Comparison of ENCODE assay signal across 1 cellular context in the genomic region with DNA sequence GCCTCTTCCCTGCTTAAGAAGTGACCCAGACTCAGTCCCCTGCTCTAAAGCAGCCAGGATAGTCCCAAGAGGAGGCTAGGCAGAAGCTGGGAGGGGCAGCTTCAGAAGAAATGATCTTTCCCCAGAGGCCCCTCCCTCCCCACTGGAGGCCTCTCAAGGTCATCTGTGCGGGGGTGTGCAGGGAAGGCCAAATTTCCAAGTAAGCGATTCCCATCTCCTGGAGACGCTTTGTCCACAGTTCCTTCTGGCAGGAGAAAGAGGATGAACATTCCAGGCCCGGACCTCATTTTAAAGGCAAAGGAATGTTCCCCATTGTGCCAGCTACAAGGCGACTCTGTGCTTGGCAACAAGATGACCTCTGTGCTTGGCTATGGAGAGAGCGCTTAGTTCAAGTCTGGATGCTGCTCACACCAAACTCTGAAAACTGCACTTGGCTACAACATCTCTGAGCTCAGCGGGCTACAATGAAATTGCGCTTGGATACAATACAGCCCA.
TF ChIP-seq lines count a peak whose summit lies in the region.

No MANE protein-coding gene starts in this region.

TF ChIP-seq in WTC11, 78 proteins besides CTCF, POLR2A, EP300 and RAD21 (continued from another document):
- TF ChIP-seq ZNF121 (CRISPR knock-in tag; IDR thresholded peaks at IDR 0.05) (no peak), USF2 (CRISPR knock-in tag; IDR thresholded peaks at IDR 0.05) (no peak), SMAD3 (CRISPR knock-in tag; IDR thresholded peaks at IDR 0.05; ENCODE audit: borderline replicate concordance) (no peak), PREB (CRISPR knock-in tag; IDR thresholded peaks at IDR 0.05; ENCODE audit: borderline replicate concordance) (no peak), ZNF317 (CRISPR knock-in tag; IDR thresholded peaks at IDR 0.05; ENCODE audit: borderline replicate concordance, low read depth) (no peak)
- TF ChIP-seq, protein P1, sequence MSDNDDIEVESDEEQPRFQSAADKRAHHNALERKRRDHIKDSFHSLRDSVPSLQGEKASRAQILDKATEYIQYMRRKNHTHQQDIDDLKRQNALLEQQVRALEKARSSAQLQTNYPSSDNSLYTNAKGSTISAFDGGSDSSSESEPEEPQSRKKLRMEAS (CRISPR knock-in tag; IDR thresholded peaks at IDR 0.05) = no peak
- TF ChIP-seq, protein P2, sequence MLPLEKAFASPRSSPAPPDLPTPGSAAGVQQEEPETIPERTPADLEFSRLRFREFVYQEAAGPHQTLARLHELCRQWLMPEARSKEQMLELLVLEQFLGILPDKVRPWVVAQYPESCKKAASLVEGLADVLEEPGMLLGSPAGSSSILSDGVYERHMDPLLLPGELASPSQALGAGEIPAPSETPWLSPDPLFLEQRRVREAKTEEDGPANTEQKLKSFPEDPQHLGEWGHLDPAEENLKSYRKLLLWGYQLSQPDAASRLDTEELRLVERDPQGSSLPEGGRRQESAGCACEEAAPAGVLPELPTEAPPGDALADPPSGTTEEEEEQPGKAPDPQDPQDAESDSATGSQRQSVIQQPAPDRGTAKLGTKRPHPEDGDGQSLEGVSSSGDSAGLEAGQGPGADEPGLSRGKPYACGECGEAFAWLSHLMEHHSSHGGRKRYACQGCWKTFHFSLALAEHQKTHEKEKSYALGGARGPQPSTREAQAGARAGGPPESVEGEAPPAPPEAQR (CRISPR knock-in tag; IDR thresholded peaks at IDR 0.05) = no peak
- TF ChIP-seq, protein P3, sequence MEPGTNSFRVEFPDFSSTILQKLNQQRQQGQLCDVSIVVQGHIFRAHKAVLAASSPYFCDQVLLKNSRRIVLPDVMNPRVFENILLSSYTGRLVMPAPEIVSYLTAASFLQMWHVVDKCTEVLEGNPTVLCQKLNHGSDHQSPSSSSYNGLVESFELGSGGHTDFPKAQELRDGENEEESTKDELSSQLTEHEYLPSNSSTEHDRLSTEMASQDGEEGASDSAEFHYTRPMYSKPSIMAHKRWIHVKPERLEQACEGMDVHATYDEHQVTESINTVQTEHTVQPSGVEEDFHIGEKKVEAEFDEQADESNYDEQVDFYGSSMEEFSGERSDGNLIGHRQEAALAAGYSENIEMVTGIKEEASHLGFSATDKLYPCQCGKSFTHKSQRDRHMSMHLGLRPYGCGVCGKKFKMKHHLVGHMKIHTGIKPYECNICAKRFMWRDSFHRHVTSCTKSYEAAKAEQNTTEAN (CRISPR knock-in tag; IDR thresholded peaks at IDR 0.05) = no peak
